26 cellular contexts compared by ENCODE assay signal in genomic region chr11:69058501-69059270, GRCh38.
"Had no signal": no experiment of that assay in that cellular context is flagged by ENCODE, and none has a peak within 500 bp of the region (broad histone marks: within the 10 kb centered on the region; RNA-seq: fewer than 3 reads in every experiment).

No MANE protein-coding gene starts in this region.

- H3K27ac Mint-ChIP-seq: activated naive CD8-positive, alpha-beta T cell; activated T-helper 2 cell treated with anti-CD3 and anti-CD28 coated beads, Interferon-gamma antibody, Interleukin-2, Interleukin-4, amounts not matched to agents 10 μg/mL and 5 μg/mL and 100 μg/mL, durations not matched to agents 14 hours and 24 hours and 36 hours; progenitor cell of endocrine pancreas; T-helper 2 cell treated with Interferon-gamma antibody and Interleukin-4, amounts not matched to agents 5 μg/mL and 100 μg/mL, for 36 hours; WTC11 had no signal

- ATAC-seq: activated T-cell treated with anti-CD3 and anti-CD28 coated beads, Interleukin-2, amount 50 U/mL, for 4 hours; left cardiac atrium; mucosa of descending colon; WTC11 had no signal

- DNase-seq: activated CD4-positive, alpha-beta T cell treated with anti-CD3 and anti-CD28 coated beads, Interleukin-2, amount 50 U/mL, for 48 hours; activated CD8-positive, alpha-beta memory T cell treated with anti-CD3 and anti-CD28 coated beads, Interleukin-2, amount 50 U/mL, for 48 hours; activated naive CD4-positive, alpha-beta T cell; activated T-cell treated with anti-CD3 and anti-CD28 coated beads, Interleukin-2, amount 50 U/mL, for 4 hours; adrenal gland; brain microvascular endothelial cell; central memory CD4-positive, alpha-beta T cell; colonic mucosa; left cardiac atrium; mesendoderm; retina; stimulated activated CD4-positive, alpha-beta T cell treated with anti-CD3 and anti-CD28 coated beads, Interleukin-2, amount 100 ng/mL, for 48 hours; stimulated activated CD8-positive, alpha-beta memory T cell treated with anti-CD3 and anti-CD28 coated beads, Interleukin-4, amount 100 ng/mL, for 48 hours; stimulated activated naive CD4-positive, alpha-beta T cell; testis; trophoblast cell; uterus had no signal

- H3K9me3 Mint-ChIP-seq: activated T-cell treated with anti-CD3 and anti-CD28 coated beads, Interleukin-2, amount 50 U/mL, for 4 hours; activated T-helper 2 cell treated with anti-CD3 and anti-CD28 coated beads, Interferon-gamma antibody, Interleukin-2, Interleukin-4, amounts not matched to agents 10 μg/mL and 5 μg/mL and 100 μg/mL, durations not matched to agents 14 hours and 24 hours and 36 hours; neural crest cell; T-helper 2 cell treated with Interferon-gamma antibody and Interleukin-4, amounts not matched to agents 5 μg/mL and 100 μg/mL, for 36 hours; WTC11 had no signal

- H3K4me1 Mint-ChIP-seq: neural crest cell, WTC11 had no signal

- H3K4me3 ChIP-seq: adrenal gland, ascending aorta, colonic mucosa, esophagus muscularis mucosa, mucosa of descending colon, testis, uterus had no signal

- H3K27ac ChIP-seq: adrenal gland, ascending aorta, brain microvascular endothelial cell, colonic mucosa, testis, uterus had no signal

- H3K4me3 Mint-ChIP-seq: activated naive CD8-positive, alpha-beta T cell; activated T-cell treated with anti-CD3 and anti-CD28 coated beads, Interleukin-2, amount 50 U/mL, for 4 hours; neural crest cell; T-helper 2 cell treated with Interferon-gamma antibody and Interleukin-4, amounts not matched to agents 5 μg/mL and 100 μg/mL, for 36 hours; WTC11 had no signal

- H3K4me1 ChIP-seq: adrenal gland, testis, uterus had no signal

- H3K27me3 ChIP-seq: adrenal gland, ascending aorta, brain microvascular endothelial cell, colonic mucosa, esophagus muscularis mucosa, testis, uterus had no signal

- H3K9me3 ChIP-seq: adrenal gland, ascending aorta, colonic mucosa, esophagus muscularis mucosa, mucosa of descending colon, testis, uterus had no signal

- H3K36me3 ChIP-seq: colonic mucosa, uterus had no signal

- H3K27me3 Mint-ChIP-seq: activated naive CD8-positive, alpha-beta T cell; progenitor cell of endocrine pancreas had no signal

- H3K36me3 Mint-ChIP-seq: activated naive CD8-positive, alpha-beta T cell had no signal
